Comparison of ENCODE assay signal across 12 cellular contexts in the genomic region with DNA sequence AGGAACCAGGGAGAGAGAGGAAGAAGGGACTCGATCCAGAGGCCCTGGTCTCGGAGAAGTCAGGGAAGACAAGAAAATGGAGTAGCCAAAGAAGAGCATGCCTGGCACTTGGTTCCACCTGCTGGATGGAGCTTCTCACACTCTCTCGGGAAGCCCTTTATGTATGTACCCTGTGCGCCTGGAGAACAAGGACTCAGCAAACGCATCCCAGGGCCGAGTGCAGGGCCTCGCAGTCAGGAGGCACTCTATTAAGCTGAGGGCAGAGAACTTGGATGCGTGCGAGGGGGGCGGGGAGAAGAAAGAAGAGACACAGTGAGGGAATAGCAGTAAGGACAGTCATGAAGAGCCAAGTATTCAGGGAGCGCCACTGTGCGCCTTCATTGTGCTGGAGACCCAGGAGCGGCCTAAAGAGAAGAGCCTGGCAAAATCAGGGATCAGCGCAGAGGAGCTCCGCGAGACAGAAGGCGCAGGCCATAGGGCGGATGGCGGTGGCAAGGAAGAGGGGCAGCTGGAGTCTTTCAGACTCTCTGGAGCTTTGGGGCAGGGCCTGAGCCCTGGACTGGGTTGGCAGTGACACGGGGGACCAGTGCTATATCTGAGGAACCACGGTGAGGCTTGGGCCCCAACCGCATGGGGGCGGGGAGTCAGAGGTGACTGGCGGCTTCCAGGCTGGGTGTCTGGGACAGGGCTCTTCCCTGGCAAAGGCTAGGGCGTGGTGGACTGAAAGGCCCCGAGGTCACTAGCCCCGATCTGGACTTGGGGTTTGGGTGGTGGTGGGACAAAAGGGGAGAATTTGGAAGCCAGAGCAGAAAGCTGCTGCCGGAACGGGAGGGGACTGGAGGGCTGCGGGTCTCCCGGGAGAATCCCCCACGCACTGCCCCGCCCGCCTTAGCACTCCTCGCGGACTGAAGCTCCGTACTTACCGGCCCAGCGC. TPM values are rescaled to one million over a fixed set of nuclear protein-coding genes. Genes with fewer than 3 reads are reported as not detected.
DNase-seq lines count a peak whose midpoint lies in the region; ATAC-seq and TF ChIP-seq lines count a peak whose summit lies in the region.
"Had no signal": no experiment of that assay in that cellular context is flagged by ENCODE, and none has a peak within 500 bp of the region (broad histone marks: within the 10 kb centered on the region; RNA-seq: fewer than 3 reads in every experiment).

No MANE protein-coding gene starts in this region.

- TF ChIP-seq CTCF in A673 (conservative IDR thresholded peaks at IDR 0.05; ENCODE audit: low read depth, low read length), result no peak

- intact Hi-C loops in A673 (cut with micrococcal nuclease; ENCODE audit: unreplicated experiment), result no loop called here

- no peaks in the 10 kb centered on the region for H3K9me3 ChIP-seq in A673 (ENCODE audit: low read depth, low read length, poor library complexity, severe bottlenecking)
- H3K9me3 ChIP-seq in iPS-20b (ENCODE audit: insufficient read depth, low read depth, low read length), result no peaks in the 10 kb centered on the region
- H3K9me3 ChIP-seq: SJCRH30 had no signal

- H3K36me3 ChIP-seq in A673 (ENCODE audit: insufficient read depth, low read length, poor library complexity, severe bottlenecking) (no peaks in the 10 kb centered on the region), iPS-20b (ENCODE audit: insufficient read depth, low read depth, low read length) (no peaks in the 10 kb centered on the region)
- H3K36me3 ChIP-seq: SJCRH30 had no signal

- no peak overlapping the region for H3K9ac ChIP-seq in iPS-20b (ENCODE audit: low read depth, low read length)

- H3K27ac ChIP-seq in A673 (ENCODE audit: low read depth, low read length, poor library complexity, severe bottlenecking), result no peak overlapping the region
- H3K27ac ChIP-seq in iPS-20b (ENCODE audit: low read length), result no peak overlapping the region
- H3K27ac ChIP-seq: SJCRH30 had no signal

- no peaks in the 10 kb centered on the region for H3K4me1 ChIP-seq in A673 (ENCODE audit: insufficient read depth, low read length, poor library complexity, severe bottlenecking)
- H3K4me1 ChIP-seq in iPS-20b (ENCODE audit: insufficient read depth, low read length), result peaks cover 10% of the 10 kb centered on the region

- ATAC-seq in HG03045 (IDR thresholded peaks at IDR 0.05; ENCODE audit: unreplicated experiment), result no peak

- peak; percentile 20 for DNase-seq in A673 (ENCODE audit: low spot score)
- DNase-seq in OCI-M1 (lab: John Stamatoyannopoulos, UW), result peak; percentile 13
- DNase-seq in GDM1 (lab: John Stamatoyannopoulos, UW), result no peak
- DNase-seq in DMS153 treated with DMSO at 0.1 percent for 48 hours (lab: John Stamatoyannopoulos, UW; ENCODE audit: unreplicated experiment), result no peak
- DNase-seq in effector CD8-positive, alpha-beta T cell (lab: John Stamatoyannopoulos, UW), result no peak
- DNase-seq: anterior cingulate cortex, left ventricle myocardium superior, NCI-H2107 had no signal

- CTCF ChIA-PET in A673 (lab: Charles Lee), result interaction anchor here (1.4 kb wide), 1 partner anchor 35 kb away, joined by 4 read pairs; no protein-coding TSS in a partner anchor

- H3K27me3 ChIP-seq in A673 (replicated peaks; ENCODE audit: insufficient read depth, low read depth, low read length, poor library complexity), result no peaks in the 10 kb centered on the region
- H3K27me3 ChIP-seq in iPS-20b (ENCODE audit: insufficient read depth, low read length), result peaks cover 38% of the 10 kb centered on the region
- H3K27me3 ChIP-seq: SJCRH30 had no signal

- H3K4me3 ChIP-seq in A673 (ENCODE audit: low read depth, low read length, poor library complexity, severe bottlenecking) (no peak overlapping the region), GM08714 (ENCODE audit: low read length) (peak overlapping the region; percentile 89; the same call in 1 of the 2 replicates), iPS-20b (ENCODE audit: low read length) (peak overlapping the region; percentile 72; the same call in 1 of the 2 replicates)

- no TSS peak for BruUV-seq in A673 (replicated peaks; lab: Mats Ljungman, UMichigan)

- POLR2A ChIA-PET in A673 (lab: Charles Lee; ENCODE audit: low non-redundant PET), result no interaction called here

RNA-seq across cellular contexts. Expression of a gene that starts 1.9 kb away (rescaled TPM):
- total RNA-seq in A673 (2021), result 61.5 and 69.1 TPM in 2 replicates

Comparison
In these comparisons a context has a peak if more than half of its experiments do, and no peak if none do; other contexts are left out.
1. DNase-seq: peak in A673 (single experiment) and OCI-M1 (single experiment); none in GDM1 (single experiment), DMS153 treated with DMSO at 0.1 percent for 48 hours (single experiment) and effector CD8-positive, alpha-beta T cell (single experiment).